In the genomic region with DNA sequence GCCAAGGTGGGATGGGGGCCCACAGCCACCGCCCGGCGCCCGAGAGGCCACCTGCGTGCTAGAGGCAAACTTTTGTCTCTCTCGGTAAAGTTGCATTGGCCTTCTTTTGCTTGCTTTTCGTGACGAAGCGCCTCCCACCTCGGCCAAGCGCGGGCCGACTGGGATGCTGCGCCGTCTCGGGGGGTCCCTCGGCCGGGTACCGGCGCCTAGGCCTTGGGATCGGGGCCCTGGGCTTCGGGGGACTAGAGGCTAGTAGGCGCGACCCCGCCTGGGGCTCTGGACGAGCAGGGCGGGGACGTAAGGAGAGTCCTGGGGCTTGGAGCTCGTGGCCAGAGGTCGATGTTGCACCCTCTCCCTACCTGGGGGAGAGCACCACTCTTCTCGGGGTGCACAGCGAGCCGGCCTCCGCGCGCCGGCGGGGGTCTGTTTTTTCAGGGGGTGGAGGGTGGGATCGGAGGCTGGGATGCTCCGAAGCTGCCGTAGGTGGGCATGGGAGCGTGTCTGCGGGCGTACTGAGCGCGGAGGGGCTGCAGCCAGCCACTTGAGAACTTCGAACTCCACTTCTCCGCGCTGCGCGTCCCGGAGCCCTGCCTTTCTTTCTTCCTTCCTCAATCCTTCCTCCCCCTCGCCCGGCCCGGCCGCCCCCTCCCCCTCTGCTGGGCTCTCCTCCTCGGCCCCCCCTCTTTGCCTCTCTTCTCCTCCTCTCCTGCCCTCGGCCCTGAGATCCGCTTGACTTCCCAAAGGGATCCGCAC, we compare ENCODE assay signal across 9 cellular contexts. TPM values are rescaled to one million over a fixed set of nuclear protein-coding genes. Genes with fewer than 3 reads are reported as not detected.
DNase-seq lines count a peak whose midpoint lies in the region; ATAC-seq and TF ChIP-seq lines count a peak whose summit lies in the region.
"Had no signal": no experiment of that assay in that cellular context is flagged by ENCODE, and none has a peak within 500 bp of the region (broad histone marks: within the 10 kb centered on the region; RNA-seq: fewer than 3 reads in every experiment).

No MANE protein-coding gene starts in this region.

- H3K27me3 ChIP-seq in psoas muscle (ENCODE audit: insufficient read depth in 3 of 3, low read length in 2 of 3), result peaks cover 0 to 74% (median 34%) of the 10 kb centered on the region in 3 donors

- peak overlapping the region; percentile 79 for H3K9ac ChIP-seq in SK-N-MC (ENCODE audit: insufficient read length)

- H3K36me3 ChIP-seq in SK-N-MC (ENCODE audit: insufficient read depth, low read length) (no peaks in the 10 kb centered on the region), psoas muscle (ENCODE audit: insufficient read depth in 1 of 2, low read depth in 1 of 2) (no peaks in the 10 kb centered on the region)

- TF ChIP-seq CTCF in fibroblast of villous mesenchyme (IDR thresholded peaks at IDR 0.05; ENCODE audit: insufficient read depth, low read depth, low read length), result no peak
- TF ChIP-seq CTCF in psoas muscle (IDR thresholded peaks at IDR 0.05), result no peak
- no peak for TF ChIP-seq CTCF in GM10266 (IDR thresholded peaks at IDR 0.05; ENCODE audit: control insufficient read depth, insufficient read depth, low read depth, missing control alignments)

- H3K4me1 ChIP-seq in psoas muscle, result peaks cover 10% of the 10 kb centered on the region

- intact Hi-C loops in psoas muscle (cut with DNase I), result loop anchor here (5.0 kb wide), 2 partner anchors 201 to 336 kb away; no protein-coding TSS in a partner anchor

- DNase-seq in ELF-1 (ENCODE audit: low read depth, low spot score) (peak; percentile 47), SK-N-MC (ENCODE audit: low read depth, low spot score) (no peak), fibroblast of villous mesenchyme (ENCODE audit: low read depth) (no peak), psoas muscle (no peak), GM10266 (ENCODE audit: extremely low spot score) (no peak), HuH-7.5 (ENCODE audit: low spot score) (no peak), NCI-H2227 treated with DMSO at 0.1 percent for 48 hours (lab: John Stamatoyannopoulos, UW) (no peak)

- H3K9me3 ChIP-seq in SK-N-MC (ENCODE audit: low read depth, low read length) (no peaks in the 10 kb centered on the region), psoas muscle (no peaks in the 10 kb centered on the region)

- H3K4me3 ChIP-seq in SK-N-MC (peak overlapping the region; percentile 97), fibroblast of villous mesenchyme (ENCODE audit: low read depth, low read length) (peak overlapping the region; percentile 88), psoas muscle (peak overlapping the region; percentile 69)

- ATAC-seq in psoas muscle, result peak in 1 of 4 donors; percentile 33
- ATAC-seq in HG03432 (IDR thresholded peaks at IDR 0.05; ENCODE audit: unreplicated experiment), result no peak

- WGBS in psoas muscle, 3 donors, result 0% methylated on average over 43 to 59 of the region's 60 CpGs

- peak overlapping the region; percentile 66 for H3K27ac ChIP-seq in SK-N-MC
- H3K27ac ChIP-seq in psoas muscle, result peak overlapping the region; percentile 46
- H3K27ac ChIP-seq: HL-60 had no signal

RNA-seq across cellular contexts. Expression of a gene that starts 0.7 kb away (rescaled TPM):
- total RNA-seq in fibroblast of villous mesenchyme (22.5 and 28.3 TPM in 2 replicates), psoas muscle (1 to 10 TPM in 1 of 4 donors, under 1 TPM in 3; 0.66 to 2.4 (median 0.76) TPM)
- polyA plus RNA-seq in psoas muscle, result under 1 TPM; 0.20 to 0.24 (median 0.22) TPM
